1 cellular context compared by ENCODE assay signal in the genomic region with DNA sequence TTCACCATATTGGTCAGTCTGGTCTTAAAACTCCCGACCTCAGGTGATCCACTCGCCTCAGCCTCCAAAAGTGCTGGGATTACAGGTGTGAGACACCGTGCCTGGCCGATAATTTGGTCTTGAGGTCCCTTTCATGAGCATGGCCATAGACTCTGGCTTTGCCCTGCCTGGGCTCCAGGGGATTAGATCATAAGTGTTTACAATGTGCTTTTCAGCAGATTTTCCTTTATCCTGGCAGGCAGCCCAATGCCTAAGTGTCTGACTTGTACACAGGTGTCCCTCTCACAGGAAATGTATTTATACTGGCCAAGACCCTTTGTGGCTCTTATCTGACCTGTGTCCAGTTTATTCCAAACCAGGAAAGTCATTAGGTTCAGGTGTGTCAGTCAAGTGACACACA.
TF ChIP-seq lines count a peak whose summit lies in the region.

No MANE protein-coding gene starts in this region.

TF ChIP-seq in endothelial cell of umbilical vein, 7 proteins besides CTCF, POLR2A, EP300 and RAD21 (continued from another document):
- no peak for TF ChIP-seq POLR2AphosphoS5 (IDR thresholded peaks at IDR 0.05; ENCODE audit: insufficient read depth, low read depth, low read length)
